22 cellular contexts compared by ENCODE assay signal in genomic region chr1:245059806-245060424, GRCh38.
"Had no signal": no experiment of that assay in that cellular context is flagged by ENCODE, and none has a peak within 500 bp of the region (broad histone marks: within the 10 kb centered on the region; RNA-seq: fewer than 3 reads in every experiment).

No MANE protein-coding gene starts in this region.

- ATAC-seq: activated T-cell treated with anti-CD3 and anti-CD28 coated beads, Interleukin-2, amount 50 U/mL, for 72 hours; heart left ventricle; natural killer cell treated with Interleukin-12 subunit alpha and Interleukin-12 subunit beta and Interleukin-15 and Interleukin-18, amount 100 ng/mL, for 72 hours had no signal

- H3K27ac Mint-ChIP-seq: activated CD4-positive, alpha-beta memory T cell treated with anti-CD3 and anti-CD28 coated beads for 36 hours; activated naive CD4-positive, alpha-beta T cell treated with anti-CD3 and anti-CD28 coated beads for 36 hours; activated naive CD8-positive, alpha-beta T cell treated with anti-CD3 and anti-CD28 coated beads, Interleukin-2, amount 10 ng/mL, durations not matched to agents 7 days and 5 days; activated T-cell treated with anti-CD3 and anti-CD28 coated beads, Interleukin-2, amount 50 U/mL, for 72 hours; immature natural killer cell; natural killer cell treated with Interleukin-12 subunit alpha and Interleukin-12 subunit beta and Interleukin-15 and Interleukin-18, amount 100 ng/mL, for 72 hours; T-helper 1 cell treated with Interleukin-12 subunit alpha and Interleukin-12 subunit beta and Interleukin-4 antibody, amounts not matched to agents 30 μg/mL and 1 μg/mL, for 36 hours; type B pancreatic cell had no signal

- DNase-seq: activated CD4-positive, alpha-beta memory T cell treated with anti-CD3 and anti-CD28 coated beads for 36 hours; activated CD4-positive, alpha-beta T cell treated with anti-CD3 and anti-CD28 coated beads for 48 hours; activated CD4-positive, CD25-positive, alpha-beta regulatory T cell; activated effector memory CD4-positive, alpha-beta T cell treated with Interleukin-2 at 50 U/mL for 16 hours; activated naive CD4-positive, alpha-beta T cell treated with anti-CD3 and anti-CD28 coated beads for 36 hours; activated naive CD8-positive, alpha-beta T cell treated with anti-CD3 and anti-CD28 coated beads, Interleukin-2, amount 10 ng/mL, durations not matched to agents 7 days and 5 days; activated T-cell treated with anti-CD3 and anti-CD28 coated beads, Interleukin-2, amount 50 U/mL, for 72 hours; amniotic stem cell; cerebellar nuclear complex; cortex of kidney; heart left ventricle; immature natural killer cell; midbrain; stimulated activated CD4-positive, alpha-beta T cell treated with anti-CD3 and anti-CD28 coated beads, Interleukin-4, amount 100 ng/mL, for 24 hours; stimulated activated naive CD4-positive, alpha-beta T cell treated with Interleukin-2 at 50 U/mL for 16 hours; T1000 had no signal

- H3K27me3 ChIP-seq: heart left ventricle had no signal

- H3K27me3 Mint-ChIP-seq: activated CD4-positive, alpha-beta memory T cell treated with anti-CD3 and anti-CD28 coated beads for 36 hours; activated naive CD8-positive, alpha-beta T cell treated with anti-CD3 and anti-CD28 coated beads, Interleukin-2, amount 10 ng/mL, durations not matched to agents 7 days and 5 days; type B pancreatic cell had no signal

- H3K4me1 ChIP-seq: prostate gland had no signal

- H3K9me3 ChIP-seq: heart left ventricle, prostate gland, thoracic aorta had no signal

- H3K4me3 Mint-ChIP-seq: activated CD4-positive, alpha-beta memory T cell treated with anti-CD3 and anti-CD28 coated beads for 36 hours; activated naive CD4-positive, alpha-beta T cell treated with anti-CD3 and anti-CD28 coated beads for 36 hours; activated naive CD8-positive, alpha-beta T cell treated with anti-CD3 and anti-CD28 coated beads, Interleukin-2, amount 10 ng/mL, durations not matched to agents 7 days and 5 days; activated T-cell treated with anti-CD3 and anti-CD28 coated beads, Interleukin-2, amount 50 U/mL, for 72 hours; immature natural killer cell; natural killer cell treated with Interleukin-12 subunit alpha and Interleukin-12 subunit beta and Interleukin-15 and Interleukin-18, amount 100 ng/mL, for 72 hours; T-helper 1 cell treated with Interleukin-12 subunit alpha and Interleukin-12 subunit beta and Interleukin-4 antibody, amounts not matched to agents 30 μg/mL and 1 μg/mL, for 36 hours; type B pancreatic cell had no signal

- H3K36me3 Mint-ChIP-seq: activated CD4-positive, alpha-beta memory T cell treated with anti-CD3 and anti-CD28 coated beads for 36 hours; activated naive CD8-positive, alpha-beta T cell treated with anti-CD3 and anti-CD28 coated beads, Interleukin-2, amount 10 ng/mL, durations not matched to agents 7 days and 5 days; natural killer cell treated with Interleukin-12 subunit alpha and Interleukin-12 subunit beta and Interleukin-15 and Interleukin-18, amount 100 ng/mL, for 72 hours had no signal

- H3K4me3 ChIP-seq: heart left ventricle, lung, prostate gland, thoracic aorta had no signal

- H3K4me1 Mint-ChIP-seq: activated naive CD8-positive, alpha-beta T cell treated with anti-CD3 and anti-CD28 coated beads, Interleukin-2, amount 10 ng/mL, durations not matched to agents 7 days and 5 days; immature natural killer cell had no signal

- H3K36me3 ChIP-seq: prostate gland, thoracic aorta had no signal

- H3K27ac ChIP-seq: heart left ventricle, prostate gland, thoracic aorta had no signal

- H3K9me3 Mint-ChIP-seq: activated CD4-positive, alpha-beta memory T cell treated with anti-CD3 and anti-CD28 coated beads for 36 hours; activated naive CD4-positive, alpha-beta T cell treated with anti-CD3 and anti-CD28 coated beads for 36 hours; activated naive CD8-positive, alpha-beta T cell treated with anti-CD3 and anti-CD28 coated beads, Interleukin-2, amount 10 ng/mL, durations not matched to agents 7 days and 5 days; activated T-cell treated with anti-CD3 and anti-CD28 coated beads, Interleukin-2, amount 50 U/mL, for 72 hours; immature natural killer cell; natural killer cell treated with Interleukin-12 subunit alpha and Interleukin-12 subunit beta and Interleukin-15 and Interleukin-18, amount 100 ng/mL, for 72 hours; T-helper 1 cell treated with Interleukin-12 subunit alpha and Interleukin-12 subunit beta and Interleukin-4 antibody, amounts not matched to agents 30 μg/mL and 1 μg/mL, for 36 hours; type B pancreatic cell had no signal
